Comparison of ENCODE assay signal across 14 cellular contexts in the genomic region with DNA sequence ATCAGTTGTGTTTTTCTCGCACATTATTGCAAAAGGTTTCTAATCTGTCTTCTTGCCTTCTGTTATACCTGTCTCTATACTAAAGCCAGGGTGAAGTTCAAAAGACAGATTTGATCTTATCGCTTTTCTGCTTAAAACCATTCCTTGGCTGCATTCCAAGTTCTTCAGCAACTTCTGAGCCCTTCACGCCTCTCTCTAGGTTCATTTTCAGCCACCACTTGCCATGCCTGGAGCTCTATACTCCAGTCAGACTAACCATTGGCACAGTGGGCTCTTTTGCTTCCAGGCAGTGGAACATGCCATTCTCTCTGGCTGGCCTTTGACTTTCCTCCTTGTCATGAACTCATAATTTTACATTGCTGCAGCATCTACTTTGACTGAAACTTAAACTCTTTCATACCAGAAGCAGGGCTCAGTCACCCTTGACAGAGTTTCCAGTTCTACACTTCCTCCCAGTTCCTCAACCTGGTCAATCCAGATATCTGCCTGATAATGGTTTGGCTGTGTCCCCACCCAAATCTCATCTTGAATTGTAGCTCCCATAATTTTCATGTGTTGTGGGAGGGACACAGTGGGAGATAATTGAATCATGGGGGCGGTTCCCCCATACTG.
A peak's percentile ranks its signal among the peaks of the same experiment; 100 is the strongest.
DNase-seq lines count a peak whose midpoint lies in the region; ATAC-seq lines count a peak whose summit lies in the region.
"Had no signal": no experiment of that assay in that cellular context is flagged by ENCODE, and none has a peak within 500 bp of the region (broad histone marks: within the 10 kb centered on the region; RNA-seq: fewer than 3 reads in every experiment).

No MANE protein-coding gene starts in this region.

- H3K4me3 Mint-ChIP-seq in stimulated activated memory B cell treated with anti-CD40 and anti-IgM and Interleukin-4, amounts not matched to agents 10 μg/mL and 1 μg/mL and 100 μg/mL, for 72 hours = no peak overlapping the region

- no peak overlapping the region for H3K27ac Mint-ChIP-seq in stimulated activated memory B cell treated with anti-CD40 and anti-IgM and Interleukin-4, amounts not matched to agents 10 μg/mL and 1 μg/mL and 100 μg/mL, for 72 hours

- H3K4me3 ChIP-seq in Jurkat, Clone E6-1 (ENCODE audit: low read length) = no peak overlapping the region

- peak; percentile 56 for ATAC-seq in GM21529 (IDR thresholded peaks at IDR 0.05; ENCODE audit: unreplicated experiment)
- peak; percentile 29 for ATAC-seq in stimulated activated memory B cell treated with anti-CD40 and anti-IgM and Interleukin-4, amounts not matched to agents 10 μg/mL and 1 μg/mL and 100 μg/mL, for 72 hours
- ATAC-seq: foreskin keratinocyte, left lobe of liver had no signal

- peaks cover 8% of the 10 kb centered on the region for H3K9me3 Mint-ChIP-seq in stimulated activated memory B cell treated with anti-CD40 and anti-IgM and Interleukin-4, amounts not matched to agents 10 μg/mL and 1 μg/mL and 100 μg/mL, for 72 hours

- peaks cover 12% of the 10 kb centered on the region for H3K4me1 Mint-ChIP-seq in stimulated activated memory B cell treated with anti-CD40 and anti-IgM and Interleukin-4, amounts not matched to agents 10 μg/mL and 1 μg/mL and 100 μg/mL, for 72 hours

- peak; percentile 16 for DNase-seq in stimulated activated CD4-positive, alpha-beta T cell treated with anti-CD3 and anti-CD28 coated beads, Interleukin-15, amount 100 ng/mL, for 24 hours
- no peak for DNase-seq in stimulated activated CD4-positive, alpha-beta T cell treated with anti-CD3 and anti-CD28 coated beads, Interleukin-1b, Interleukin-23, amount 100 ng/mL, for 48 hours
- peak; percentile 91 for DNase-seq in Jurkat, Clone E6-1 (ENCODE audit: low read depth, low spot score)
- no peak for DNase-seq in NCI-H2029 (lab: John Stamatoyannopoulos, UW)
- no peak for DNase-seq in RKO (ENCODE audit: low spot score)
- no peak for DNase-seq in T-helper 1 cell
- DNase-seq: activated CD8-positive, alpha-beta memory T cell treated with anti-CD3 and anti-CD28 coated beads, Interleukin-2, amount 50 U/mL, for 4 hours; foreskin keratinocyte; NCI-H526 treated with DMSO at 0.1 percent for 48 hours; nucleus accumbens; stimulated activated CD4-positive, alpha-beta T cell treated with anti-CD3 and anti-CD28 coated beads, Interleukin-4, amount 100 ng/mL, for 24 hours had no signal

- H3K27me3 Mint-ChIP-seq in stimulated activated memory B cell treated with anti-CD40 and anti-IgM and Interleukin-4, amounts not matched to agents 10 μg/mL and 1 μg/mL and 100 μg/mL, for 72 hours = no peaks in the 10 kb centered on the region

- H3K36me3 Mint-ChIP-seq in stimulated activated memory B cell treated with anti-CD40 and anti-IgM and Interleukin-4, amounts not matched to agents 10 μg/mL and 1 μg/mL and 100 μg/mL, for 72 hours = peaks cover 17% of the 10 kb centered on the region

Comparison
In these comparisons a context has a peak if more than half of its experiments do, and no peak if none do; other contexts are left out.
1. DNase-seq: peak in stimulated activated CD4-positive, alpha-beta T cell treated with anti-CD3 and anti-CD28 coated beads, Interleukin-15, amount 100 ng/mL, for 24 hours (single experiment) and Jurkat, Clone E6-1 (single experiment); none in stimulated activated CD4-positive, alpha-beta T cell treated with anti-CD3 and anti-CD28 coated beads, Interleukin-1b, Interleukin-23, amount 100 ng/mL, for 48 hours (single experiment), NCI-H2029 (single experiment), RKO (single experiment) and T-helper 1 cell (0 of 5).